Comparison of ENCODE assay signal across 13 cellular contexts in genomic region chr20:33883164-33883563, GRCh38.
A peak's percentile ranks its signal among the peaks of the same experiment; 100 is the strongest.
DNase-seq lines count a peak whose midpoint lies in the region; ATAC-seq, FAIRE-seq and TF ChIP-seq lines count a peak whose summit lies in the region.
"Had no signal": no experiment of that assay in that cellular context is flagged by ENCODE, and none has a peak within 500 bp of the region (broad histone marks: within the 10 kb centered on the region; RNA-seq: fewer than 3 reads in every experiment).

No MANE protein-coding gene starts in this region.

- H3K79me2 ChIP-seq in MM.1S (ENCODE audit: low read length): peaks cover 3% of the 10 kb centered on the region; the same call in 1 of the 2 replicates

- peaks cover 46% of the 10 kb centered on the region for H3F3A ChIP-seq in MM.1S (ENCODE audit: insufficient read depth, low read length)

- no peaks in the 10 kb centered on the region for H4K20me1 ChIP-seq in MM.1S (ENCODE audit: insufficient read depth, low read length)

- no peak overlapping the region for H2AFZ ChIP-seq in MM.1S (ENCODE audit: low read length)

- H3K27ac ChIP-seq in MM.1S (ENCODE audit: low read length) (peak overlapping the region; percentile 97), foreskin keratinocyte (no peak overlapping the region), caudate nucleus (ENCODE audit: low read depth, low read length) (no peak overlapping the region)
- H3K27ac ChIP-seq: suprapubic skin had no signal

- H3K9me3 ChIP-seq in MM.1S (replicated peaks; ENCODE audit: insufficient read depth, low read length): no peaks in the 10 kb centered on the region
- H3K9me3 ChIP-seq: suprapubic skin had no signal

- H3K4me3 ChIP-seq in MM.1S (ENCODE audit: low read length): no peak overlapping the region
- H3K4me3 ChIP-seq: K562, suprapubic skin had no signal

- H3K27me3 ChIP-seq in MM.1S (replicated peaks; ENCODE audit: insufficient read depth, low read length) (no peaks in the 10 kb centered on the region), foreskin keratinocyte (peaks cover 11% of the 10 kb centered on the region)
- H3K27me3 ChIP-seq: suprapubic skin had no signal

- TF ChIP-seq CTCF in MM.1S (IDR thresholded peaks at IDR 0.05; ENCODE audit: low read length): peak; percentile 58
- TF ChIP-seq CTCF in foreskin keratinocyte (conservative IDR thresholded peaks at IDR 0.05): no peak

- no peak for DNase-seq in GM12892 (ENCODE audit: insufficient read length)
- peak; percentile 99 for DNase-seq in MM.1S
- DNase-seq in foreskin keratinocyte: no peak
- DNase-seq in activated gamma-delta T cell treated with Interleukin-2 at 50 U/mL for 16 hours: no peak
- DNase-seq in caudate nucleus (lab: John Stamatoyannopoulos, UW): no peak
- DNase-seq in NCI-H226: no peak
- DNase-seq: activated effector memory CD4-positive, alpha-beta T cell treated with anti-CD3 and anti-CD28 coated beads, Interleukin-2, amount 50 U/mL, for 16 hours; central memory CD4-positive, alpha-beta T cell; HCEC 1CT had no signal

- no peak for TF ChIP-seq POLR2A in GM12892 (IDR thresholded peaks at IDR 0.05; ENCODE audit: low read depth, low read length)

- peak overlapping the region; percentile 82 for H3K9ac ChIP-seq in MM.1S (ENCODE audit: low read length)

- peak; percentile 90 for FAIRE-seq in GM12892 (lab: Jason Lieb, UNC)
- FAIRE-seq: K562 had no signal

- no peaks in the 10 kb centered on the region for H3K9me2 ChIP-seq in MM.1S (replicated peaks; ENCODE audit: insufficient read depth, low read length)

- H3K4me1 ChIP-seq in MM.1S (ENCODE audit: low read length): peaks cover 48% of the 10 kb centered on the region
- H3K4me1 ChIP-seq in foreskin keratinocyte: no peaks in the 10 kb centered on the region
- H3K4me1 ChIP-seq: suprapubic skin had no signal

- peak; percentile 67 for ATAC-seq in GM19438 (IDR thresholded peaks at IDR 0.05; ENCODE audit: low read depth, unreplicated experiment)
- ATAC-seq in HG02884 (IDR thresholded peaks at IDR 0.05; ENCODE audit: unreplicated experiment): peak; percentile 82
- ATAC-seq in foreskin keratinocyte: no peak
- ATAC-seq: K562 had no signal

- H3K4me2 ChIP-seq in MM.1S (ENCODE audit: low read depth, low read length): peak overlapping the region; percentile 76; the same call in 1 of the 2 replicates

- no peaks in the 10 kb centered on the region for H3K36me3 ChIP-seq in MM.1S (replicated peaks; ENCODE audit: insufficient read depth, low read length)
- H3K36me3 ChIP-seq: suprapubic skin had no signal
